Comparison of ENCODE assay signal across 1 cellular context in genomic region chr1:227255086-227255732, GRCh38.
A peak's percentile ranks its signal among the peaks of the same experiment; 100 is the strongest.
TF ChIP-seq lines count a peak whose summit lies in the region.

No MANE protein-coding gene starts in this region.

TF ChIP-seq in K562, 482 proteins besides CTCF, POLR2A, EP300 and RAD21 (continued from another document and continues in another):
- TF ChIP-seq MAZ (CRISPR knock-in tag; conservative IDR thresholded peaks at IDR 0.05 in 1 of 2, IDR thresholded peaks at IDR 0.05 in 1 of 2) (0 out of 4 replicates have a peak, but pooled peaks of 1 of the 2 experiments have one; percentile 18), NR2F6 (CRISPR knock-in tag; IDR thresholded peaks at IDR 0.05) (no peak), CLOCK (CRISPR knock-in tag; IDR thresholded peaks at IDR 0.05; ENCODE audit: borderline replicate concordance) (no peak), RBM22 (IDR thresholded peaks at IDR 0.05; ENCODE audit: low read depth, low read length, poor library complexity, severe bottlenecking) (no peak), MXD1 (CRISPR knock-in tag; IDR thresholded peaks at IDR 0.05; ENCODE audit: borderline replicate concordance, poor library complexity, severe bottlenecking) (no peak), FOSL1 (tag; conservative IDR thresholded peaks at IDR 0.05) (0 out of 2 replicates have a peak, but pooled peaks have one; percentile 29), E2F3 (CRISPR knock-in tag; IDR thresholded peaks at IDR 0.05) (no peak), MITF (IDR thresholded peaks at IDR 0.05) (no peak), TCF7 (IDR thresholded peaks at IDR 0.05; ENCODE audit: borderline replicate concordance) (no peak), PML (IDR thresholded peaks at IDR 0.05; ENCODE audit: low read length) (no peak), FIP1L1 (IDR thresholded peaks at IDR 0.05; ENCODE audit: low read depth, low read length, poor library complexity, severe bottlenecking) (no peak), ZNF668 (CRISPR knock-in tag; IDR thresholded peaks at IDR 0.05) (no peak), ESRRB (CRISPR knock-in tag; IDR thresholded peaks at IDR 0.05; ENCODE audit: borderline replicate concordance) (no peak), USF1 (CRISPR knock-in tag; IDR thresholded peaks at IDR 0.05) (no peak), HDAC1 (IDR thresholded peaks at IDR 0.05) (no peak), KDM1A (IDR thresholded peaks at IDR 0.05) (peak in 1 of 2 experiments; percentile 65; a peak in 2 of 4 replicates), ZNF511 (CRISPR knock-in tag; IDR thresholded peaks at IDR 0.05) (no peak), THRAP3 (IDR thresholded peaks at IDR 0.05; ENCODE audit: borderline replicate concordance) (no peak), ZNF77 (CRISPR knock-in tag; IDR thresholded peaks at IDR 0.05) (no peak), ARID1B (IDR thresholded peaks at IDR 0.05) (0 out of 2 replicates have a peak, but pooled peaks have one; percentile 6), TCF3 (CRISPR knock-in tag; IDR thresholded peaks at IDR 0.05) (no peak), RFX1 (IDR thresholded peaks at IDR 0.05) (no peak), GTF2A2 (tag; IDR thresholded peaks at IDR 0.05) (no peak), RBFOX2 (IDR thresholded peaks at IDR 0.05; ENCODE audit: low read depth, low read length) (no peak), CEBPB (tag; IDR thresholded peaks at IDR 0.05) (no peak), ZNF76 (CRISPR knock-in tag; IDR thresholded peaks at IDR 0.05; ENCODE audit: borderline replicate concordance) (no peak), HDAC6 (IDR thresholded peaks at IDR 0.05; ENCODE audit: low read depth, low read length) (no peak), POU5F1 (IDR thresholded peaks at IDR 0.05; ENCODE audit: borderline replicate concordance, low read depth, low read length, partially characterized antibody) (no peak), NR3C1 (CRISPR knock-in tag; IDR thresholded peaks at IDR 0.05) (no peak), CGGBP1 (CRISPR knock-in tag; IDR thresholded peaks at IDR 0.05) (no peak), THAP7 (CRISPR knock-in tag; IDR thresholded peaks at IDR 0.05) (no peak), LARP7 (IDR thresholded peaks at IDR 0.05) (no peak), DPF2 (IDR thresholded peaks at IDR 0.05) (0 out of 2 replicates have a peak, but pooled peaks have one; percentile 18), RNF2 (IDR thresholded peaks at IDR 0.05) (no peak), RNF219 (CRISPR knock-in tag; IDR thresholded peaks at IDR 0.05) (no peak), EZH2 (IDR thresholded peaks at IDR 0.05; ENCODE audit: borderline replicate concordance, low read depth, low read length) (no peak), ZNF766 (CRISPR knock-in tag; conservative IDR thresholded peaks at IDR 0.05) (no peak), ZNF324 (CRISPR knock-in tag; IDR thresholded peaks at IDR 0.05) (no peak), C11orf30 (IDR thresholded peaks at IDR 0.05; ENCODE audit: low read depth) (no peak), SNRNP70 (optimal IDR thresholded peaks at IDR 0.05; ENCODE audit: low read depth, low read length) (no peak), SAFB2 (IDR thresholded peaks at IDR 0.05; ENCODE audit: borderline replicate concordance, low read depth, low read length, severe bottlenecking) (no peak), DACH1 (IDR thresholded peaks at IDR 0.05; ENCODE audit: partially characterized antibody) (peak; percentile 3), ZNF696 (CRISPR knock-in tag; conservative IDR thresholded peaks at IDR 0.05) (no peak), ZNF780A (CRISPR knock-in tag; IDR thresholded peaks at IDR 0.05) (no peak), SNIP1 (IDR thresholded peaks at IDR 0.05; ENCODE audit: low read depth) (no peak), MBD1 (CRISPR knock-in tag; IDR thresholded peaks at IDR 0.05) (0 out of 2 replicates have a peak, but pooled peaks have one; percentile 7), ZNF239 (CRISPR knock-in tag; IDR thresholded peaks at IDR 0.05) (no peak), KDM2B (CRISPR knock-in tag; IDR thresholded peaks at IDR 0.05) (no peak), ZNF431 (CRISPR knock-in tag; IDR thresholded peaks at IDR 0.05) (no peak), CBX1 (IDR thresholded peaks at IDR 0.05; ENCODE audit: low read depth) (no peak), HNRNPH1 (optimal IDR thresholded peaks at IDR 0.05; ENCODE audit: low read depth, low read length) (no peak), DDX20 (tag; IDR thresholded peaks at IDR 0.05; ENCODE audit: low read depth) (no peak), MAFG (tag; conservative IDR thresholded peaks at IDR 0.05) (no peak), ZNF609 (CRISPR knock-in tag; IDR thresholded peaks at IDR 0.05; ENCODE audit: borderline replicate concordance) (no peak)
